In the genomic region with DNA sequence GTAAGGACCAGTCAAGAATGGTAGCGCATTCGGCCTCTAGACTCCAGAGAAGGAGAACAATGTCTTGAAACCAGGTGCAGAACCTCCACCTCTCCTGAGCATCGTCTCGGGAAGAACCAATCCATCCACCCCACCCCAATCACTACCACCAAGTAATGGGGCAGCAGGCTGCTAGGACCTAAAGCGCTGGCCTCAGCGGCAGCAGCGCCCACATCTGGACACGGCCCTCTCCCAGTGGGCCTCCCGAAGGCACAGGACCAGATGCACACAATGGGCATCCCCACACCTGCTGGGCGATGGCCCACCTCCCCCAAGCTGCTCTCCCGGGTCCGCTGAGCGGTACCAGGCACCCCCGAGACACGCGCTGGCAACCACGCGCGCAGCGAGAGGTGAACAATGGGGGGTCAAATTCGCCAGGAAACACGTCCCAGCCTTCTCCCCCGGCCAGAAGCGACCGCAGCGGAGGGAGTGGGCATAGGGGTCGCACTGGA, we compare ENCODE assay signal across 8 cellular contexts. TPM values are rescaled to one million over a fixed set of nuclear protein-coding genes. Genes with fewer than 3 reads are reported as not detected.
DNase-seq lines count a peak whose midpoint lies in the region; TF ChIP-seq lines count a peak whose summit lies in the region.

No MANE protein-coding gene starts in this region.

- intact Hi-C loops in lower leg skin (cut with DNase I; ENCODE audit: low total_unique reads), result no loop called here

- peak overlapping the region; percentile 70 to 76 for H3K4me3 ChIP-seq in duodenal mucosa (ENCODE audit: low read depth in 1 of 2, low read length in 2 of 2)
- H3K4me3 ChIP-seq in lower leg skin (ENCODE audit: low read depth, poor library complexity, severe bottlenecking), result peak overlapping the region; percentile 54

- TF ChIP-seq CTCF in lower leg skin (IDR thresholded peaks at IDR 0.05), result no peak

- peaks cover 4 to 6% of the 10 kb centered on the region in 2 donors for H3K4me1 ChIP-seq in duodenal mucosa (ENCODE audit: control insufficient read depth in 1 of 2, insufficient read depth in 2 of 2, low read length in 2 of 2)

- TF ChIP-seq POLR2A in lower leg skin (IDR thresholded peaks at IDR 0.05), result no peak

- H3K9ac ChIP-seq in duodenal mucosa (ENCODE audit: low read depth in 1 of 2, low read length in 2 of 2), result peak overlapping the region; percentile 49 to 51

- H3K27ac ChIP-seq in duodenal mucosa (ENCODE audit: low read depth, low read length) (no peak overlapping the region), temporal lobe (ENCODE audit: low read depth, low read length) (peak overlapping the region; percentile 96)

- H3K9me3 ChIP-seq in duodenal mucosa (ENCODE audit: control insufficient read depth in 1 of 2, low read length in 2 of 2), result no peaks in the 10 kb centered on the region

- H3K27me3 ChIP-seq in duodenal mucosa (ENCODE audit: control insufficient read depth in 1 of 2, insufficient read depth in 2 of 2, low read length in 2 of 2), result peaks cover 4 to 5% of the 10 kb centered on the region in 2 donors

- peak; percentile 90 for DNase-seq in DMS79 treated with DMSO at 0.1 percent for 48 hours (lab: John Stamatoyannopoulos, UW)
- DNase-seq in NCI-H1092 (lab: John Stamatoyannopoulos, UW), result peak; percentile 37
- peak in 1 of 2 donors; percentile 86 for DNase-seq in lower leg skin (ENCODE audit: low spot score in 2 of 2)
- DNase-seq in NCI-H2196 (lab: John Stamatoyannopoulos, UW; ENCODE audit: unreplicated experiment), result no peak
- DNase-seq in stimulated activated CD4-positive, alpha-beta T cell treated with anti-CD3 and anti-CD28 coated beads, Interleukin-4, amount 100 ng/mL, for 1 hour, result no peak
- no peak for DNase-seq in activated CD8-positive, alpha-beta memory T cell treated with anti-CD3 and anti-CD28 coated beads, Interleukin-2, amount 50 U/mL, for 48 hours

- 2 to 6% methylated on average over 16 to 26 of the region's 27 CpGs for WGBS in lower leg skin, 2 donors

- H3K36me3 ChIP-seq in duodenal mucosa (ENCODE audit: control insufficient read depth in 1 of 2, insufficient read depth in 2 of 2, low read length in 2 of 2), result no peaks in the 10 kb centered on the region

RNA-seq across cellular contexts. Expression of a gene that starts 0.6 kb away (rescaled TPM):
- 1 to 10 TPM; 1.2 to 7.6 (median 5.8) TPM for total RNA-seq in lower leg skin
- 52.9 TPM for total RNA-seq in temporal lobe

Comparison
In these comparisons a context has a peak if more than half of its experiments do, and no peak if none do; other contexts are left out.
1. DNase-seq: peak in DMS79 treated with DMSO at 0.1 percent for 48 hours (single experiment) and NCI-H1092 (single experiment); none in NCI-H2196 (single experiment), stimulated activated CD4-positive, alpha-beta T cell treated with anti-CD3 and anti-CD28 coated beads, Interleukin-4, amount 100 ng/mL, for 1 hour (single experiment) and activated CD8-positive, alpha-beta memory T cell treated with anti-CD3 and anti-CD28 coated beads, Interleukin-2, amount 50 U/mL, for 48 hours (single experiment).